ENCODE assay signal across 21 cellular contexts in genomic region chr13:22064854-22065646, GRCh38.
DNase-seq lines count a peak whose midpoint lies in the region; ATAC-seq and TF ChIP-seq lines count a peak whose summit lies in the region.
"Had no signal": no experiment of that assay in that cellular context is flagged by ENCODE, and none has a peak within 500 bp of the region (broad histone marks: within the 10 kb centered on the region; RNA-seq: fewer than 3 reads in every experiment).

No MANE protein-coding gene starts in this region.

- no peak for TF ChIP-seq CTCF in type B pancreatic cell (conservative IDR thresholded peaks at IDR 0.05)

- H3K4me3 ChIP-seq in mesodermal cell (ENCODE audit: extremely low read depth, insufficient read depth, low read length, poor library complexity, severe bottlenecking) = no peak overlapping the region
- H3K4me3 ChIP-seq: coronary artery, heart right ventricle had no signal

- peaks cover 56% of the 10 kb centered on the region for H3K4me1 Mint-ChIP-seq in activated T-helper 1 cell treated with anti-CD3 and anti-CD28 coated beads, Interleukin-12 subunit alpha, Interleukin-12 subunit beta, Interleukin-2, Interleukin-4 antibody, amounts not matched to agents 30 ng/mL and 10 ng/mL and 1 ng/mL, durations not matched to agents 14 hours and 24 hours and 36 hours (ENCODE audit: low read depth)
- peaks cover 18% of the 10 kb centered on the region for H3K4me1 Mint-ChIP-seq in type B pancreatic cell (ENCODE audit: unreplicated experiment)
- H3K4me1 Mint-ChIP-seq in activated CD4-positive, alpha-beta memory T cell treated with anti-CD3 and anti-CD28 coated beads for 36 hours (ENCODE audit: low read depth) = peaks cover 63% of the 10 kb centered on the region

- H3K9me3 Mint-ChIP-seq in activated T-helper 1 cell treated with anti-CD3 and anti-CD28 coated beads, Interleukin-12 subunit alpha, Interleukin-12 subunit beta, Interleukin-2, Interleukin-4 antibody, amounts not matched to agents 30 ng/mL and 10 ng/mL and 1 ng/mL, durations not matched to agents 14 hours and 24 hours and 36 hours = peaks cover 4% of the 10 kb centered on the region
- H3K9me3 Mint-ChIP-seq in type B pancreatic cell = peaks cover 4% of the 10 kb centered on the region
- no peaks in the 10 kb centered on the region for H3K9me3 Mint-ChIP-seq in activated CD4-positive, alpha-beta memory T cell treated with anti-CD3 and anti-CD28 coated beads for 36 hours
- H3K9me3 Mint-ChIP-seq: activated CD4-positive, alpha-beta T cell treated with anti-CD3 and anti-CD28 coated beads, Interleukin-2, amount 10 ng/mL, durations not matched to agents 7 days and 5 days; natural killer cell treated with Interleukin-12 subunit alpha and Interleukin-12 subunit beta and Interleukin-15 and Interleukin-18, amount 100 ng/mL, for 72 hours had no signal

- no peaks in the 10 kb centered on the region for H3K36me3 ChIP-seq in mesodermal cell (ENCODE audit: control insufficient read depth, insufficient read depth, low read length)
- H3K36me3 ChIP-seq: heart right ventricle had no signal

- WGBS in mesodermal cell (ENCODE audit: insufficient coverage in 2 of 2), 2 experiments = 76 to 86% methylated on average over 6 to 9 of the region's 13 CpGs

- H3K27ac ChIP-seq in mesodermal cell (ENCODE audit: low read depth, low read length, severe bottlenecking) = peak overlapping the region; percentile 77
- H3K27ac ChIP-seq: C4-2B, coronary artery, KMS-11 had no signal

- H3K4me3 Mint-ChIP-seq in activated T-helper 1 cell treated with anti-CD3 and anti-CD28 coated beads, Interleukin-12 subunit alpha, Interleukin-12 subunit beta, Interleukin-2, Interleukin-4 antibody, amounts not matched to agents 30 ng/mL and 10 ng/mL and 1 ng/mL, durations not matched to agents 14 hours and 24 hours and 36 hours = peak overlapping the region; percentile 13
- no peak overlapping the region for H3K4me3 Mint-ChIP-seq in type B pancreatic cell
- H3K4me3 Mint-ChIP-seq in activated CD4-positive, alpha-beta memory T cell treated with anti-CD3 and anti-CD28 coated beads for 36 hours = no peak overlapping the region
- H3K4me3 Mint-ChIP-seq: activated CD4-positive, alpha-beta T cell treated with anti-CD3 and anti-CD28 coated beads, Interleukin-2, amount 10 ng/mL, durations not matched to agents 7 days and 5 days; activated naive CD4-positive, alpha-beta T cell treated with anti-CD3 and anti-CD28 coated beads, Interleukin-2, amount 10 ng/mL, durations not matched to agents 7 days and 5 days; natural killer cell treated with Interleukin-12 subunit alpha and Interleukin-12 subunit beta and Interleukin-15 and Interleukin-18, amount 100 ng/mL, for 72 hours had no signal

- peaks cover 22% of the 10 kb centered on the region for H3K4me1 ChIP-seq in mesodermal cell (ENCODE audit: control insufficient read depth, insufficient read depth, low read length, poor library complexity, severe bottlenecking)
- H3K4me1 ChIP-seq: heart right ventricle had no signal

- no peak overlapping the region for H3K27ac Mint-ChIP-seq in activated T-helper 1 cell treated with anti-CD3 and anti-CD28 coated beads, Interleukin-12 subunit alpha, Interleukin-12 subunit beta, Interleukin-2, Interleukin-4 antibody, amounts not matched to agents 30 ng/mL and 10 ng/mL and 1 ng/mL, durations not matched to agents 14 hours and 24 hours and 36 hours
- H3K27ac Mint-ChIP-seq in type B pancreatic cell = peak overlapping the region; percentile 75
- no peak overlapping the region for H3K27ac Mint-ChIP-seq in activated CD4-positive, alpha-beta memory T cell treated with anti-CD3 and anti-CD28 coated beads for 36 hours
- H3K27ac Mint-ChIP-seq: activated naive CD4-positive, alpha-beta T cell treated with anti-CD3 and anti-CD28 coated beads, Interleukin-2, amount 10 ng/mL, durations not matched to agents 7 days and 5 days had no signal

- no peak for DNase-seq in left cardiac atrium
- DNase-seq in cardiac septum (ENCODE audit: low spot score) = no peak
- DNase-seq in activated T-helper 1 cell treated with anti-CD3 and anti-CD28 coated beads, Interleukin-12 subunit alpha, Interleukin-12 subunit beta, Interleukin-2, Interleukin-4 antibody, amounts not matched to agents 30 ng/mL and 10 ng/mL and 1 ng/mL, durations not matched to agents 14 hours and 24 hours and 36 hours (ENCODE audit: low spot score) = no peak
- no peak for DNase-seq in type B pancreatic cell (ENCODE audit: extremely low spot score, unreplicated experiment)
- no peak for DNase-seq in activated CD4-positive, alpha-beta memory T cell treated with anti-CD3 and anti-CD28 coated beads for 36 hours
- DNase-seq: ACHN; activated CD4-positive, alpha-beta T cell treated with anti-CD3 and anti-CD28 coated beads, Interleukin-2, amount 10 ng/mL, durations not matched to agents 7 days and 5 days; activated naive CD4-positive, alpha-beta T cell treated with anti-CD3 and anti-CD28 coated beads, Interleukin-2, amount 10 ng/mL, durations not matched to agents 7 days and 5 days; heart right ventricle; mammary epithelial cell; NCI-H187; NCI-H446; stimulated activated CD4-positive, alpha-beta T cell treated with anti-CD3 and anti-CD28 coated beads, Interleukin-4, amount 100 ng/mL, for 24 hours; substantia nigra had no signal

- intact Hi-C loops in left cardiac atrium (cut with DNase I) (no loop called here), cardiac septum (cut with DNase I) (no loop called here)
- intact Hi-C loops in activated T-helper 1 cell treated with anti-CD3 and anti-CD28 coated beads, Interleukin-12 subunit alpha, Interleukin-12 subunit beta, Interleukin-2, Interleukin-4 antibody, amounts not matched to agents 30 ng/mL and 10 ng/mL and 1 ng/mL, durations not matched to agents 14 hours and 24 hours and 36 hours (cut with micrococcal nuclease) = loop anchor here (5.0 to 10.0 kb wide), 3 partner anchors 97 to 430 kb away; partner anchors contain the start of gene FGF9
- intact Hi-C loops in activated CD4-positive, alpha-beta memory T cell treated with anti-CD3 and anti-CD28 coated beads for 36 hours (cut with micrococcal nuclease) = loop anchor here (5.0 to 10.0 kb wide), 2 partner anchors 62 to 460 kb away; partner anchors contain the start of gene MICU2

- ATAC-seq in left cardiac atrium = peak; percentile 56 to 65
- no peak for ATAC-seq in GM19395 (IDR thresholded peaks at IDR 0.05; ENCODE audit: unreplicated experiment)
- no peak for ATAC-seq in HG03457 (IDR thresholded peaks at IDR 0.05; ENCODE audit: unreplicated experiment)
- ATAC-seq: heart right ventricle; natural killer cell treated with Interleukin-12 subunit alpha and Interleukin-12 subunit beta and Interleukin-15 and Interleukin-18, amount 100 ng/mL, for 72 hours had no signal

- H3K9me3 ChIP-seq in mesodermal cell (ENCODE audit: control insufficient read depth, low read length) = no peaks in the 10 kb centered on the region
- H3K9me3 ChIP-seq: heart right ventricle had no signal

- no peaks in the 10 kb centered on the region for H3K27me3 Mint-ChIP-seq in activated T-helper 1 cell treated with anti-CD3 and anti-CD28 coated beads, Interleukin-12 subunit alpha, Interleukin-12 subunit beta, Interleukin-2, Interleukin-4 antibody, amounts not matched to agents 30 ng/mL and 10 ng/mL and 1 ng/mL, durations not matched to agents 14 hours and 24 hours and 36 hours (ENCODE audit: insufficient read depth)
- H3K27me3 Mint-ChIP-seq in type B pancreatic cell = no peaks in the 10 kb centered on the region
- no peaks in the 10 kb centered on the region for H3K27me3 Mint-ChIP-seq in activated CD4-positive, alpha-beta memory T cell treated with anti-CD3 and anti-CD28 coated beads for 36 hours
- H3K27me3 Mint-ChIP-seq: activated CD4-positive, alpha-beta T cell treated with anti-CD3 and anti-CD28 coated beads, Interleukin-2, amount 10 ng/mL, durations not matched to agents 7 days and 5 days; activated naive CD4-positive, alpha-beta T cell treated with anti-CD3 and anti-CD28 coated beads, Interleukin-2, amount 10 ng/mL, durations not matched to agents 7 days and 5 days; natural killer cell treated with Interleukin-12 subunit alpha and Interleukin-12 subunit beta and Interleukin-15 and Interleukin-18, amount 100 ng/mL, for 72 hours had no signal

- CTCF ChIA-PET in activated CD4-positive, alpha-beta memory T cell treated with anti-CD3 and anti-CD28 coated beads for 36 hours (lab: Charles Lee) = no interaction called here

- peaks cover 9% of the 10 kb centered on the region for H3K36me3 Mint-ChIP-seq in activated T-helper 1 cell treated with anti-CD3 and anti-CD28 coated beads, Interleukin-12 subunit alpha, Interleukin-12 subunit beta, Interleukin-2, Interleukin-4 antibody, amounts not matched to agents 30 ng/mL and 10 ng/mL and 1 ng/mL, durations not matched to agents 14 hours and 24 hours and 36 hours (ENCODE audit: low read depth)
- H3K36me3 Mint-ChIP-seq in type B pancreatic cell = no peaks in the 10 kb centered on the region
- H3K36me3 Mint-ChIP-seq in activated CD4-positive, alpha-beta memory T cell treated with anti-CD3 and anti-CD28 coated beads for 36 hours = peaks cover 5% of the 10 kb centered on the region
- H3K36me3 Mint-ChIP-seq: natural killer cell treated with Interleukin-12 subunit alpha and Interleukin-12 subunit beta and Interleukin-15 and Interleukin-18, amount 100 ng/mL, for 72 hours had no signal

- POLR2A ChIA-PET in activated CD4-positive, alpha-beta memory T cell treated with anti-CD3 and anti-CD28 coated beads for 36 hours (lab: Charles Lee) = interaction anchor here (1.0 kb wide), 1 partner anchor 11 kb away, joined by 3 read pairs; no protein-coding TSS in a partner anchor

Comparison
In these comparisons a context has a peak if more than half of its experiments do, and no peak if none do; other contexts are left out.
1. ATAC-seq: peak in left cardiac atrium (2 of 2); none in GM19395 (single experiment) and HG03457 (single experiment).
2. intact Hi-C loops: an anchor here in activated T-helper 1 cell treated with anti-CD3 and anti-CD28 coated beads, Interleukin-12 subunit alpha, Interleukin-12 subunit beta, Interleukin-2, Interleukin-4 antibody, amounts not matched to agents 30 ng/mL and 10 ng/mL and 1 ng/mL, durations not matched to agents 14 hours and 24 hours and 36 hours (5.0 to 10.0 kb wide) and activated CD4-positive, alpha-beta memory T cell treated with anti-CD3 and anti-CD28 coated beads for 36 hours (5.0 to 10.0 kb wide); none called in left cardiac atrium and cardiac septum.